In the genomic region with DNA sequence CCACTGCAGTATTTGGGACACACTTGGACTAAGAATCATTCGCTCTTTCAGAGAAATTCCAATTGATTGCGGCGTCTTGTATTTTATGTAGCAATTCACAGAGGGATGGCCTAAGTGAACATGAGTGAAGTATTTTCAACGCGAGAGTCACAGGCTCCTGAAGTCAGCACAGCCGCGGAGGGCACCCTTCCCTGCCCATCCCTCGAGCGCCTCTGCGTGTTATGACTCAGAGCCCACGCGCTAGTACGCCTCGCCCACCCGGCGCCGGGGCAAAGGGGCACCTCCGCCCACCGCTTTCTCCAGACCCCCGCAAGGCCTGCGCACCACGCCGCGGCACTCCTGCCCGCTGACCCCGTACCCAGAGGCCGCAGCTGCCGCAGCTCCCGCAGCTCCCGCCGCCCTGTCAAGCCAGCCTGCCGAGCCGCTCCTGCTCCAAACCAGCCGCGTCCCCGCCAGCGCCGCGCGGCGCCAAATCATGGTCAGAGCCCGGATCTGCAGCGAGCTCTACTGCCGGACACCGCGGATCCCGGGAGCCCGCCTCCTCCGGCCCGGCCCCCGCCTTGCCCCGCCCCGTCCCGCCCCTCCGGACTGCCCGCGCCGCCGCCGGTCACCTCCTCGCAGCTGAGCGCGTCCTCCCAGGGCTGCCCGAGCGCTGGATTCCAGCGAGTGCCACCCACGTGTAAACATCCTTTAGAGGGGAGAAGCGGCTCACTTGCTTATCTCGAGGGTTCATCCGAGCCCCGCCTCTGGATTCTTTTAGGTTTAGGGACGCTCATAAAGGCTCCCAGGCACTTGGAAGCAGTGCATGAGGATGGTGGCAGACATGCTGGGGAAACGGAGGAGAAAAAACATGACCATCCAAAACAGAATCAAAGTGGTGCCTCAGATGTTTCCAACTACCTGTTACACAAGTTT, we compare ENCODE assay signal across 8 cellular contexts. TPM values are rescaled to one million over a fixed set of nuclear protein-coding genes. Genes with fewer than 3 reads are reported as not detected.
A peak's percentile ranks its signal among the peaks of the same experiment; 100 is the strongest.
DNase-seq lines count a peak whose midpoint lies in the region; ATAC-seq and TF ChIP-seq lines count a peak whose summit lies in the region.

A gene with protein sequence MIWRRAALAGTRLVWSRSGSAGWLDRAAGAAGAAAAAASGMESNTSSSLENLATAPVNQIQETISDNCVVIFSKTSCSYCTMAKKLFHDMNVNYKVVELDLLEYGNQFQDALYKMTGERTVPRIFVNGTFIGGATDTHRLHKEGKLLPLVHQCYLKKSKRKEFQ (minus strand): TSS at position 509 of the 915 bp plus-strand sequence. CDS start 32 bp downstream, at position 477.

- DNase-seq in Ammon's horn (ENCODE audit: low spot score) (peak; percentile 89), NCI-H460 (ENCODE audit: extremely low read depth, low read depth) (peak; percentile 91), chondrocyte (ENCODE audit: low spot score) (peak; percentile 94), kidney tubule cell (ENCODE audit: low spot score) (peak; percentile 90)
- DNase-seq in activated CD4-positive, alpha-beta T cell treated with anti-CD3 and anti-CD28 coated beads for 24 hours (ENCODE audit: low read depth in 2 of 2): peak; percentile 22 to 45
- peak; percentile 35 to 38 for DNase-seq in stimulated activated CD4-positive, alpha-beta T cell treated with anti-CD3 and anti-CD28 coated beads, Interleukin-15, amount 100 ng/mL, for 48 hours (ENCODE audit: low read depth in 2 of 2)

- H3K9me3 Mint-ChIP-seq in chondrocyte (ENCODE audit: low read depth): no peaks in the 10 kb centered on the region

- H3K36me3 Mint-ChIP-seq in chondrocyte (ENCODE audit: low read depth): no peaks in the 10 kb centered on the region

- TF ChIP-seq CTCF in chondrocyte (IDR thresholded peaks at IDR 0.05): peak; percentile 58

- ATAC-seq in GM19023 (IDR thresholded peaks at IDR 0.05; ENCODE audit: unreplicated experiment) (peak; percentile 93), HG03175 (IDR thresholded peaks at IDR 0.05; ENCODE audit: unreplicated experiment) (peak; percentile 89)

- H3K4me3 Mint-ChIP-seq in chondrocyte (ENCODE audit: unreplicated experiment): peak within 1 kb of the TSS; percentile 84

- peaks cover 32% of the 10 kb centered on the region for H3K4me1 Mint-ChIP-seq in chondrocyte (ENCODE audit: low read depth)

- peak within 1 kb of the TSS; percentile 91 for H3K27ac Mint-ChIP-seq in chondrocyte (ENCODE audit: unreplicated experiment)

- H3K27me3 Mint-ChIP-seq in chondrocyte (ENCODE audit: low read depth): no peaks in the 10 kb centered on the region

RNA-seq across cellular contexts. Expression of the gene that starts here (rescaled TPM):
- total RNA-seq in NCI-H460 (2014; rRNA removed; shearing (Covaris generic)): 65.5 and 80.0 TPM in 2 replicates
- polyA plus RNA-seq in NCI-H460 (2014; cell fraction: nucleus; rRNA removed): 30.4 and 43.9 TPM in 2 replicates
- 27.6 to 33.1 TPM (median 31.1 TPM) in 3 replicates for total RNA-seq in chondrocyte

Comparison
In these comparisons a context has a peak if more than half of its experiments do, and no peak if none do; other contexts are left out.
1. Peak in every context shown above with its lines: DNase-seq and ATAC-seq.
2. DNase-seq: peak in every context shown above with its lines; median percentile 94 in chondrocyte; 91 in NCI-H460; 90 in kidney tubule cell; 89 in Ammon's horn; 36 in stimulated activated CD4-positive, alpha-beta T cell treated with anti-CD3 and anti-CD28 coated beads, Interleukin-15, amount 100 ng/mL, for 48 hours; 34 in activated CD4-positive, alpha-beta T cell treated with anti-CD3 and anti-CD28 coated beads for 24 hours.